15 cellular contexts compared by ENCODE assay signal in the genomic region with DNA sequence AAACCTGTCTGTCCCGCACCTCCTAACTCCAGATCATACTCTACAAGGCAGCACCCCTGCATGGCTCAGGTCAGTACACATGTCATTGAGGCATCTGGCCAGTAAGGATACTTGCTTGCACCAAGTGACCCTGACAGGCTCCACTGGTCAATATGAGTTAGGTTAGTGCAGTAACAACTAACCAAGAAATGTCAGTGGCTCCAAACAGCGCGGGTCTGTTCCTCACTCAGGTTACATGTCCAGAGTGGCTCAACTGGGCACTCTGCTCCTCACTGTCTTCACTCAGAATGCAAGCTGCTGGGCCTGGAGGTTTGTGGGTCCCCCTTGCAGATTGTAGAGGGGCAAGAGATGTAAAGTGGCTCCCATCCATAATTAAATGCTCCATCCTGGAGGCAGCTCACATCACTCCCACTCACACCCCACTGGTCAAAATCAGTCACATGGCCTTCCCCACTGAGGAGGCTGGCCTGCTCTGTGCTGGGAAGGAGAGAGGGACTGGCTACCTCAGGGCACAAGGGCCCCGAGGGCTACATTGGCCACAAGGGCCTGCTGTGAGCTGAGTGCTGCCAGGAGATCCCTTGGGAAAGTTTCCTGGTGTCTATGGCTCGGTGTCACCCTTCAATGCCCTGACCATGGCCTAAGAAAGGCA.
DNase-seq lines count a peak whose midpoint lies in the region; ATAC-seq and TF ChIP-seq lines count a peak whose summit lies in the region.
"Had no signal": no experiment of that assay in that cellular context is flagged by ENCODE, and none has a peak within 500 bp of the region (broad histone marks: within the 10 kb centered on the region; RNA-seq: fewer than 3 reads in every experiment).

No MANE protein-coding gene starts in this region.

- no peak overlapping the region for H2AFZ ChIP-seq in PC-3 (ENCODE audit: low read length)

- H3K36me3 ChIP-seq in right atrium auricular region (no peaks in the 10 kb centered on the region), PC-3 (ENCODE audit: low read depth, low read length) (no peaks in the 10 kb centered on the region), endodermal cell (ENCODE audit: control insufficient read depth, insufficient read depth, low read length) (no peaks in the 10 kb centered on the region), suprapubic skin (no peaks in the 10 kb centered on the region), adrenal gland (replicated peaks in 1 of 2) (no peaks in the 10 kb centered on the region)

- H3K27ac ChIP-seq in right atrium auricular region (no peak overlapping the region), PC-3 (ENCODE audit: low read length) (peak overlapping the region; percentile 70), endodermal cell (ENCODE audit: low read depth, low read length) (no peak overlapping the region), suprapubic skin (no peak overlapping the region), adrenal gland (no peak overlapping the region)

- no peaks in the 10 kb centered on the region for H3K79me2 ChIP-seq in PC-3 (ENCODE audit: low read length)

- no peak for TF ChIP-seq EP300 in suprapubic skin (IDR thresholded peaks at IDR 0.05)

- 91% methylated on average over 4 to 5 of the region's 5 CpGs for WGBS in endodermal cell (ENCODE audit: insufficient coverage in 1 of 2, insufficient read length in 1 of 2), 2 experiments
- WGBS in suprapubic skin: 96% methylated on average over 4 of the region's 5 CpGs
- WGBS in adrenal gland, 4 donors: 94 to 98% (median 97%) methylated on average over 5 of the region's 5 CpGs

- no peaks in the 10 kb centered on the region for H3K4me1 ChIP-seq in right atrium auricular region
- peaks cover 16% of the 10 kb centered on the region for H3K4me1 ChIP-seq in PC-3 (ENCODE audit: insufficient read depth, low read length)
- H3K4me1 ChIP-seq in endodermal cell (ENCODE audit: control insufficient read depth, insufficient read depth, low read length): no peaks in the 10 kb centered on the region
- H3K4me1 ChIP-seq in suprapubic skin: no peaks in the 10 kb centered on the region
- H3K4me1 ChIP-seq in adrenal gland (replicated peaks in 1 of 2): no peaks in the 10 kb centered on the region

- H3K36me3 Mint-ChIP-seq in endodermal cell (ENCODE audit: low read depth): no peaks in the 10 kb centered on the region
- H3K36me3 Mint-ChIP-seq: CD4-positive, alpha-beta memory T cell had no signal

- TF ChIP-seq CTCF in right atrium auricular region (IDR thresholded peaks at IDR 0.05) (no peak), PC-3 (conservative IDR thresholded peaks at IDR 0.05; ENCODE audit: low read depth, low read length) (no peak), endodermal cell (conservative IDR thresholded peaks at IDR 0.05) (no peak), suprapubic skin (IDR thresholded peaks at IDR 0.05) (no peak), adrenal gland (IDR thresholded peaks at IDR 0.05) (no peak)

- no peaks in the 10 kb centered on the region for H3K4me1 Mint-ChIP-seq in endodermal cell
- H3K4me1 Mint-ChIP-seq: B cell had no signal

- ATAC-seq in Right ventricle myocardium superior (ENCODE audit: poor library complexity) (no peak), PC-3 (no peak), GM18502 (IDR thresholded peaks at IDR 0.05; ENCODE audit: poor library complexity, unreplicated experiment) (no peak)

- H3K27me3 ChIP-seq in right atrium auricular region (no peaks in the 10 kb centered on the region), PC-3 (ENCODE audit: low read length) (no peaks in the 10 kb centered on the region), endodermal cell (ENCODE audit: control insufficient read depth, insufficient read depth, low read length, poor library complexity, severe bottlenecking) (no peaks in the 10 kb centered on the region), suprapubic skin (no peaks in the 10 kb centered on the region), adrenal gland (no peaks in the 10 kb centered on the region)

- H3K9ac ChIP-seq in PC-3 (ENCODE audit: low read length): no peak overlapping the region
- no peak overlapping the region for H3K9ac ChIP-seq in endodermal cell (ENCODE audit: extremely low read depth, low read length, poor library complexity, severe bottlenecking)

- H3K27me3 Mint-ChIP-seq in endodermal cell (ENCODE audit: insufficient read depth): peaks cover 2% of the 10 kb centered on the region
- H3K27me3 Mint-ChIP-seq: CD4-positive, alpha-beta memory T cell had no signal

- H3K9me3 Mint-ChIP-seq in endodermal cell: no peaks in the 10 kb centered on the region

- H3K4me3 ChIP-seq in right atrium auricular region: no peak overlapping the region
- no peak overlapping the region for H3K4me3 ChIP-seq in PC-3 (ENCODE audit: low read length)
- H3K4me3 ChIP-seq in endodermal cell (ENCODE audit: low read length): no peak overlapping the region
- no peak overlapping the region for H3K4me3 ChIP-seq in suprapubic skin
- no peak overlapping the region for H3K4me3 ChIP-seq in adrenal gland

- POLR2A ChIA-PET in PC-3 (lab: Charles Lee; ENCODE audit: unreplicated experiment): no interaction called here

- peak overlapping the region; percentile 26; the same call in 1 of the 2 replicates for H3K4me2 ChIP-seq in PC-3 (ENCODE audit: low read length)

- no TSS peak for BruUV-seq in PC-3 (replicated peaks; lab: Mats Ljungman, UMichigan)

- no peaks in the 10 kb centered on the region for H4K20me1 ChIP-seq in PC-3 (ENCODE audit: low read length)

- peak; percentile 30 for DNase-seq in right atrium auricular region (ENCODE audit: low spot score)
- no peak for DNase-seq in Right ventricle myocardium superior
- no peak for DNase-seq in PC-3
- peak; percentile 33 for DNase-seq in endodermal cell
- no peak for DNase-seq in suprapubic skin (ENCODE audit: low spot score in 2 of 2)
- DNase-seq in adrenal gland: no peak
- DNase-seq: C1 segment of cervical spinal cord; CD4-positive, alpha-beta memory T cell; COR-L47; DMS153; GF-D8; HCEC 1CT; KG1 had no signal

- no peaks in the 10 kb centered on the region for H3K9me3 ChIP-seq in right atrium auricular region
- no peaks in the 10 kb centered on the region for H3K9me3 ChIP-seq in PC-3 (ENCODE audit: low read length)
- H3K9me3 ChIP-seq in endodermal cell (ENCODE audit: control insufficient read depth, low read length): no peaks in the 10 kb centered on the region
- no peaks in the 10 kb centered on the region for H3K9me3 ChIP-seq in suprapubic skin
- no peaks in the 10 kb centered on the region for H3K9me3 ChIP-seq in adrenal gland (replicated peaks in 1 of 3)

- CTCF ChIA-PET in PC-3 (lab: Charles Lee): no interaction called here

- intact Hi-C loops in Right ventricle myocardium superior (cut with DNase I): no loop called here
- intact Hi-C loops in PC-3 (cut with micrococcal nuclease): no loop called here
- intact Hi-C loops in adrenal gland (cut with DNase I): no loop called here

- H3F3A ChIP-seq in PC-3 (ENCODE audit: low read length, unreplicated experiment): no peaks in the 10 kb centered on the region

- H3K4me3 Mint-ChIP-seq in endodermal cell: no peak overlapping the region
- H3K4me3 Mint-ChIP-seq: B cell; CD4-positive, alpha-beta memory T cell had no signal

- no peak overlapping the region for H3K27ac Mint-ChIP-seq in endodermal cell
- H3K27ac Mint-ChIP-seq: B cell had no signal

- no peaks in the 10 kb centered on the region for H3K9me2 ChIP-seq in PC-3 (replicated peaks; ENCODE audit: low read length)

- no peak for TF ChIP-seq POLR2A in suprapubic skin (IDR thresholded peaks at IDR 0.05)
- no peak for TF ChIP-seq POLR2A in adrenal gland (IDR thresholded peaks at IDR 0.05)

Comparison
In these comparisons a context has a peak if more than half of its experiments do, and no peak if none do; other contexts are left out.
1. DNase-seq: peak in right atrium auricular region (single experiment) and endodermal cell (single experiment); none in Right ventricle myocardium superior (single experiment), PC-3 (single experiment), suprapubic skin (0 of 2) and adrenal gland (0 of 7).